Comparison of ENCODE assay signal across 15 cellular contexts in the genomic region with DNA sequence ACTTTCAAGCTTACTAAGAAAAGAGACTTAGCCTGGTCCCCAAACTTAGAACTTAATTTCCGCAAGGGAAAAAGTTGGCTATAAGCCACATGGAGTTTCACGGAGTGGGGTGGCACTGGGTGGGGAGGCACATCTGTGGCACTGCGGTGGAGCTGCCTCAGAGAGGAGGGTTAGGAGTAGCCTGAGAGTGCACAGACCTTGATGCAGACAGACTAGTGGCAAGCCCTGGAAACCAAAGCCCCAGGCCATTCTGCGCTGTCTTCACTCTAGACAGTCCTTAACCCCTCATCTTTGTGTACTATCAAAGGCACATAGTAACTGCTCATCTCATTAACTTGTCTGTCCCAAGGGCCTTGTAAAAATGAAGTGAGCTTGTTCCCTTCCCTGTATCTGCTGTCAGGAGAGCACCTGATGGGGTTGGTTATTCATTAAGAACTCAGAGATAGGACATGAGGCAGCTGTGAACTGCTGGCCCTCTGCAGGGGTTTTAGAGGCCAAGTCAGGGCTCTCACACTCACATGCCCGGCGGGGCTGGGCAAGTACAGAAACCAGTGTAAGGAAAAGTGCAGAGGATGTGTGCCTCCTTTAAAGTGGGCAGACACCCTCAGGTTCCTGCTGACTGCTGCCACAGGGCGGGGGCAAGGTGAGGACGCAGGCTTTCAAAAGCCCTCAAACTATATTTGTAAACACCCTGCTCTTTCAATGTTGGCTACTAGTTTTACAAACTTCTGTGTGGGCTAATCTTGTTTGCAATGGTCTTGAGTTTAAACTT. TPM values are rescaled to one million over a fixed set of nuclear protein-coding genes. Genes with fewer than 3 reads are reported as not detected.
DNase-seq lines count a peak whose midpoint lies in the region; ATAC-seq and TF ChIP-seq lines count a peak whose summit lies in the region.
"Had no signal": no experiment of that assay in that cellular context is flagged by ENCODE, and none has a peak within 500 bp of the region (broad histone marks: within the 10 kb centered on the region; RNA-seq: fewer than 3 reads in every experiment).

No MANE protein-coding gene starts in this region.

- peak overlapping the region; percentile 38 for H3K4me3 Mint-ChIP-seq in activated naive CD8-positive, alpha-beta T cell

- peaks cover 26% of the 10 kb centered on the region for H3K36me3 Mint-ChIP-seq in activated naive CD8-positive, alpha-beta T cell

- H3K36me3 ChIP-seq in gastrocnemius medialis, result peaks cover 0 to 99% of the 10 kb centered on the region in 2 donors

- H3K27ac Mint-ChIP-seq in activated naive CD8-positive, alpha-beta T cell, result peak overlapping the region; percentile 10

- no peaks in the 10 kb centered on the region for H3K9me3 ChIP-seq in gastrocnemius medialis
- H3K9me3 ChIP-seq: colonic mucosa had no signal

- intact Hi-C loops in gastrocnemius medialis (cut with DNase I; ENCODE audit: low total_unique reads), result no loop called here

- TF ChIP-seq POLR2A in gastrocnemius medialis (IDR thresholded peaks at IDR 0.05), result no peak

- H3K27me3 ChIP-seq in gastrocnemius medialis, result no peaks in the 10 kb centered on the region
- H3K27me3 ChIP-seq: colonic mucosa had no signal

- TF ChIP-seq CTCF in GM12865 (IDR thresholded peaks at IDR 0.05; ENCODE audit: insufficient read depth, low read depth, low read length, missing control alignments) (no peak), gastrocnemius medialis (IDR thresholded peaks at IDR 0.05 in 4 of 5, conservative IDR thresholded peaks at IDR 0.05 in 1 of 5) (no peak)

- H3K27me3 Mint-ChIP-seq in activated naive CD8-positive, alpha-beta T cell, result no peaks in the 10 kb centered on the region

- in situ Hi-C loops in gastrocnemius medialis (cut with MboI; ENCODE audit: low sequenced_read_pairs in 4 of 4), result no loop called here

- H3K4me1 Mint-ChIP-seq in activated naive CD8-positive, alpha-beta T cell (ENCODE audit: low read depth), result peaks cover 51% of the 10 kb centered on the region

- peak in 1 of 2 donors; percentile 10 for ATAC-seq in gastrocnemius medialis

- H3K9me3 Mint-ChIP-seq in activated naive CD8-positive, alpha-beta T cell (ENCODE audit: low read depth), result no peaks in the 10 kb centered on the region

- H3K4me3 ChIP-seq in GM12865 (ENCODE audit: low read depth, low read length), result no peak overlapping the region
- no peak overlapping the region for H3K4me3 ChIP-seq in gastrocnemius medialis
- H3K4me3 ChIP-seq: colonic mucosa had no signal

- DNase-seq in GM12865 (ENCODE audit: low read depth) (peak; percentile 14), NCI-H69 (lab: John Stamatoyannopoulos, UW) (peak; percentile 1), gastrocnemius medialis (no peak), SHP77 treated with DMSO at 0.1 percent for 48 hours (lab: John Stamatoyannopoulos, UW) (no peak), NCI-H2081 (lab: John Stamatoyannopoulos, UW) (no peak), NCI-H226 (no peak)
- DNase-seq: aorta; colonic mucosa; NK-92 treated with Interleukin-12 subunit alpha and Interleukin-12 subunit beta, amount 100 ng/mL, for 24 hours; SHP77 had no signal

- peaks cover 29 to 49% of the 10 kb centered on the region in 2 donors for H3K4me1 ChIP-seq in gastrocnemius medialis
- H3K4me1 ChIP-seq: colonic mucosa had no signal

- H3K27ac ChIP-seq in gastrocnemius medialis, result peak overlapping the region; percentile 38 to 100 (median 98)
- H3K27ac ChIP-seq: colonic mucosa had no signal

RNA-seq across cellular contexts. Expression of a gene that starts 22.2 kb away (rescaled TPM):
- total RNA-seq in gastrocnemius medialis, result under 1 TPM in 2 of 4 donors, not detected in 2; 0.29 to 0.51 TPM
- total RNA-seq: epithelial cell of proximal tubule, H4, HT1080, M059J had no signal

RNA-seq across cellular contexts. Expression of a gene that starts 30.2 kb away (rescaled TPM):
- 10 to 100 TPM; 47.4 to 99.8 (median 84.2) TPM for total RNA-seq in gastrocnemius medialis

Comparison
In these comparisons a context has a peak if more than half of its experiments do, and no peak if none do; other contexts are left out.
1. DNase-seq: peak in GM12865 (single experiment) and NCI-H69 (single experiment); none in gastrocnemius medialis (0 of 2), SHP77 treated with DMSO at 0.1 percent for 48 hours (single experiment), NCI-H2081 (0 of 2) and NCI-H226 (single experiment).